ENCODE assay signal across 18 cellular contexts in genomic region chr1:234535208-234535607, GRCh38. TPM values are rescaled to one million over a fixed set of nuclear protein-coding genes. Genes with fewer than 3 reads are reported as not detected.
DNase-seq lines count a peak whose midpoint lies in the region; ATAC-seq and TF ChIP-seq lines count a peak whose summit lies in the region.
"Had no signal": no experiment of that assay in that cellular context is flagged by ENCODE, and none has a peak within 500 bp of the region (broad histone marks: within the 10 kb centered on the region; RNA-seq: fewer than 3 reads in every experiment).

No MANE protein-coding gene starts in this region.

- H3K36me3 Mint-ChIP-seq in activated CD8-positive, alpha-beta T cell treated with anti-CD3 and anti-CD28 coated beads, Interleukin-2, amount 10 ng/mL, durations not matched to agents 7 days and 5 days (ENCODE audit: low read depth), result no peaks in the 10 kb centered on the region
- H3K36me3 Mint-ChIP-seq: CD4-positive, CD25-positive, alpha-beta regulatory T cell; immature natural killer cell had no signal

- no peaks in the 10 kb centered on the region for H3K27me3 Mint-ChIP-seq in activated CD8-positive, alpha-beta T cell treated with anti-CD3 and anti-CD28 coated beads, Interleukin-2, amount 10 ng/mL, durations not matched to agents 7 days and 5 days (ENCODE audit: low read depth)

- H3K27ac Mint-ChIP-seq in activated CD8-positive, alpha-beta T cell treated with anti-CD3 and anti-CD28 coated beads, Interleukin-2, amount 10 ng/mL, durations not matched to agents 7 days and 5 days, result no peak overlapping the region
- H3K27ac Mint-ChIP-seq: activated naive CD4-positive, alpha-beta T cell treated with anti-CD3 and anti-CD28 coated beads for 36 hours; CD4-positive, CD25-positive, alpha-beta regulatory T cell; immature natural killer cell; T-helper 1 cell treated with Interleukin-12 subunit alpha and Interleukin-12 subunit beta and Interleukin-4 antibody, amounts not matched to agents 30 μg/mL and 1 μg/mL, for 36 hours had no signal

- H3K4me3 Mint-ChIP-seq in activated CD8-positive, alpha-beta T cell treated with anti-CD3 and anti-CD28 coated beads, Interleukin-2, amount 10 ng/mL, durations not matched to agents 7 days and 5 days, result no peak overlapping the region
- H3K4me3 Mint-ChIP-seq: activated naive CD4-positive, alpha-beta T cell treated with anti-CD3 and anti-CD28 coated beads for 36 hours; CD4-positive, CD25-positive, alpha-beta regulatory T cell; immature natural killer cell; T-helper 1 cell treated with Interleukin-12 subunit alpha and Interleukin-12 subunit beta and Interleukin-4 antibody, amounts not matched to agents 30 μg/mL and 1 μg/mL, for 36 hours had no signal

- H3K27me3 ChIP-seq in Peyer's patch (no peaks in the 10 kb centered on the region), muscle layer of duodenum (ENCODE audit: low read depth, low read length) (no peaks in the 10 kb centered on the region)

- peak overlapping the region; percentile 60 to 93 (median 75) for H3K27ac ChIP-seq in Peyer's patch
- H3K27ac ChIP-seq in caudate nucleus (ENCODE audit: low read depth, low read length), result peak overlapping the region; percentile 97
- H3K27ac ChIP-seq in muscle layer of duodenum (ENCODE audit: low read length), result peak overlapping the region; percentile 93
- peak overlapping the region; percentile 90 for H3K27ac ChIP-seq in temporal lobe (ENCODE audit: low read depth, low read length)

- DNase-seq in Peyer's patch (no peak), caudate nucleus (lab: John Stamatoyannopoulos, UW) (no peak), SIG-M5 (lab: John Stamatoyannopoulos, UW) (no peak), DMS79 (lab: John Stamatoyannopoulos, UW) (no peak)
- DNase-seq in activated CD8-positive, alpha-beta T cell treated with anti-CD3 and anti-CD28 coated beads, Interleukin-2, amount 10 ng/mL, durations not matched to agents 7 days and 5 days, result no peak
- DNase-seq: activated CD4-positive, alpha-beta T cell treated with anti-CD3 and anti-CD28 coated beads, Interleukin-2, amount 50 U/mL, for 48 hours; activated naive CD4-positive, alpha-beta T cell treated with anti-CD3 and anti-CD28 coated beads for 36 hours; CD4-positive, CD25-positive, alpha-beta regulatory T cell; cortex of kidney; H7; immature natural killer cell; MV-4-11; NCI-H345; PC-3 had no signal

- CTCF ChIA-PET in activated CD8-positive, alpha-beta T cell treated with anti-CD3 and anti-CD28 coated beads, Interleukin-2, amount 10 ng/mL, durations not matched to agents 7 days and 5 days (lab: Charles Lee), result interaction anchor here (1.3 to 1.4 kb wide), 2 partner anchors 13 to 62 kb away, joined by 3 read pairs; no protein-coding TSS in a partner anchor

- H3K9me3 ChIP-seq in Peyer's patch, result no peaks in the 10 kb centered on the region
- no peaks in the 10 kb centered on the region for H3K9me3 ChIP-seq in muscle layer of duodenum (ENCODE audit: control insufficient read depth in 1 of 2, low read length in 2 of 2)

- H3K9me3 Mint-ChIP-seq in activated CD8-positive, alpha-beta T cell treated with anti-CD3 and anti-CD28 coated beads, Interleukin-2, amount 10 ng/mL, durations not matched to agents 7 days and 5 days (ENCODE audit: insufficient read depth), result no peaks in the 10 kb centered on the region
- H3K9me3 Mint-ChIP-seq: activated naive CD4-positive, alpha-beta T cell treated with anti-CD3 and anti-CD28 coated beads for 36 hours; CD4-positive, CD25-positive, alpha-beta regulatory T cell; immature natural killer cell; T-helper 1 cell treated with Interleukin-12 subunit alpha and Interleukin-12 subunit beta and Interleukin-4 antibody, amounts not matched to agents 30 μg/mL and 1 μg/mL, for 36 hours had no signal

- H3K4me3 ChIP-seq in Peyer's patch, result no peak overlapping the region
- H3K4me3 ChIP-seq in muscle layer of duodenum (ENCODE audit: low read depth in 1 of 2, low read length in 2 of 2), result peak overlapping the region in 1 of 2 donors; percentile 36

- ATAC-seq in HG02571 (IDR thresholded peaks at IDR 0.05; ENCODE audit: unreplicated experiment), result no peak
- ATAC-seq in activated CD8-positive, alpha-beta T cell treated with anti-CD3 and anti-CD28 coated beads, Interleukin-2, amount 10 ng/mL, durations not matched to agents 7 days and 5 days, result no peak
- ATAC-seq: PC-3 had no signal

- H3K4me1 ChIP-seq in Peyer's patch, result peaks cover 0 to 61% (median 5%) of the 10 kb centered on the region in 4 donors
- peaks cover 57 to 69% of the 10 kb centered on the region in 2 donors for H3K4me1 ChIP-seq in muscle layer of duodenum (ENCODE audit: control insufficient read depth in 1 of 2, insufficient read depth in 2 of 2, low read length in 2 of 2)

- POLR2A ChIA-PET in activated CD8-positive, alpha-beta T cell treated with anti-CD3 and anti-CD28 coated beads, Interleukin-2, amount 10 ng/mL, durations not matched to agents 7 days and 5 days (lab: Charles Lee), result no interaction called here

- H3K36me3 ChIP-seq in Peyer's patch (no peaks in the 10 kb centered on the region), muscle layer of duodenum (ENCODE audit: control insufficient read depth in 1 of 2, insufficient read depth in 2 of 2, low read length in 2 of 2) (no peaks in the 10 kb centered on the region)

- no peak for TF ChIP-seq POLR2A in Peyer's patch (IDR thresholded peaks at IDR 0.05)

- TF ChIP-seq CTCF in Peyer's patch (IDR thresholded peaks at IDR 0.05), result no peak

- H3K4me1 Mint-ChIP-seq in activated CD8-positive, alpha-beta T cell treated with anti-CD3 and anti-CD28 coated beads, Interleukin-2, amount 10 ng/mL, durations not matched to agents 7 days and 5 days (ENCODE audit: low read depth), result peaks cover 4% of the 10 kb centered on the region
- H3K4me1 Mint-ChIP-seq: immature natural killer cell had no signal

RNA-seq across cellular contexts. Expression of gene TARBP1, which starts 56.2 kb away (rescaled TPM):
- total RNA-seq in Peyer's patch (10 to 100 TPM; 19.3 to 52.0 (median 36.3) TPM), temporal lobe (42.3 TPM)
- 10 to 100 TPM; 35.7 TPM for total RNA-seq in activated CD8-positive, alpha-beta T cell treated with anti-CD3 and anti-CD28 coated beads, Interleukin-2, amount 10 ng/mL, durations not matched to agents 7 days and 5 days
